In the genomic region with DNA sequence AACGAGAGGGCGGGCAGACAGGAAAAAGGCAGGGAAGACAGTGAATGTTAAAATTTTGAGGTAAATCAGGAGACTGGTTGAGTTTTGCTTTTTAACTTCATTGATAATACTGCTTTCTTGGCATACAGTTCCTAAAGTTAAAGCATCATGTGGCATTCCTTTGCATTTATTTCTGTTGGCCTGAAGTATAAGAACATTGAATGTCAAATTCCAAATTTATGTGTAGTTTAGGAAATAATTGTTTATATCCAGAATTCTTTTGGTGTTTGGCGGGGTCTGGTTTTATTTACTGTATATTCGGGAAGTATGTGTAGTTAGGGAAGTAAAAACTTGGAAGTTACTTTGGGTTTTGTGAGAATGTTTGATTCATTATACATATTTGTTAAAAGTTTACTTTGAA, we compare ENCODE assay signal across 8 cellular contexts.
DNase-seq lines count a peak whose midpoint lies in the region; ATAC-seq and TF ChIP-seq lines count a peak whose summit lies in the region.

No MANE protein-coding gene starts in this region.

- peak overlapping the region; percentile 52 for H3K4me3 ChIP-seq in GM12865 (ENCODE audit: low read depth, low read length)
- peak overlapping the region; percentile 100 for H3K4me3 ChIP-seq in WERI-Rb-1 (ENCODE audit: low read depth, low read length)
- peak overlapping the region; percentile 42 to 93 for H3K4me3 ChIP-seq in foreskin fibroblast (ENCODE audit: low read depth in 1 of 2, low read length in 2 of 2)
- peak overlapping the region; percentile 51 to 93 (median 68) for H3K4me3 ChIP-seq in gastrocnemius medialis

- TF ChIP-seq POLR2A in gastrocnemius medialis (IDR thresholded peaks at IDR 0.05), result no peak

- H3K36me3 ChIP-seq in WERI-Rb-1 (peaks cover 36% of the 10 kb centered on the region), gastrocnemius medialis (no peaks in the 10 kb centered on the region)

- H3K4me1 ChIP-seq in gastrocnemius medialis, result peaks cover 47 to 54% of the 10 kb centered on the region in 2 donors

- intact Hi-C loops in gastrocnemius medialis (cut with DNase I; ENCODE audit: low total_unique reads), result loop anchor here (5.0 to 10.0 kb wide), 3 partner anchors 207 to 1073 kb away; a partner anchor contains a TSS

- TF ChIP-seq CTCF in GM12865 (IDR thresholded peaks at IDR 0.05; ENCODE audit: insufficient read depth, low read depth, low read length, missing control alignments) (no peak), WERI-Rb-1 (IDR thresholded peaks at IDR 0.05; ENCODE audit: low read depth, low read length) (no peak), foreskin fibroblast (IDR thresholded peaks at IDR 0.05; ENCODE audit: low read depth, low read length) (no peak), gastrocnemius medialis (IDR thresholded peaks at IDR 0.05 in 4 of 5, conservative IDR thresholded peaks at IDR 0.05 in 1 of 5) (no peak)

- H3K27ac ChIP-seq in WERI-Rb-1 (peak overlapping the region; percentile 100), gastrocnemius medialis (peak overlapping the region; percentile 95 to 100 (median 99))

- DNase-seq in GM12865 (ENCODE audit: low read depth) (no peak), WERI-Rb-1 (no peak), foreskin fibroblast (no peak), gastrocnemius medialis (no peak), NCI-H2081 (lab: John Stamatoyannopoulos, UW) (no peak), dermis blood vessel endothelial cell (no peak), KG1 (lab: John Stamatoyannopoulos, UW) (no peak)

- ATAC-seq in gastrocnemius medialis (no peak), GM18511 (IDR thresholded peaks at IDR 0.05; ENCODE audit: unreplicated experiment) (no peak)

- H3K9me3 ChIP-seq in WERI-Rb-1 (ENCODE audit: severe bottlenecking) (no peaks in the 10 kb centered on the region), gastrocnemius medialis (no peaks in the 10 kb centered on the region)

- no peaks in the 10 kb centered on the region for H3K27me3 ChIP-seq in WERI-Rb-1 (ENCODE audit: insufficient read depth, low read depth, severe bottlenecking)
- H3K27me3 ChIP-seq in gastrocnemius medialis, result no peaks in the 10 kb centered on the region

- in situ Hi-C loops in gastrocnemius medialis (cut with MboI; ENCODE audit: low sequenced_read_pairs in 4 of 4), result no loop called here
